ENCODE assay signal across 7 cellular contexts in genomic region chr1:205812271-205812877, GRCh38. TPM values are rescaled to one million over a fixed set of nuclear protein-coding genes. Genes with fewer than 3 reads are reported as not detected.
DNase-seq lines count a peak whose midpoint lies in the region; ATAC-seq and TF ChIP-seq lines count a peak whose summit lies in the region.

No MANE protein-coding gene starts in this region.

- H3K9me3 Mint-ChIP-seq in naive thymus-derived CD4-positive, alpha-beta T cell = peaks cover 0 to 5% (median 0%) of the 10 kb centered on the region in 11 donors

- H3K27ac Mint-ChIP-seq in naive thymus-derived CD4-positive, alpha-beta T cell = peak overlapping the region; percentile 75 to 97 (median 92)

- H3K4me1 Mint-ChIP-seq in naive thymus-derived CD4-positive, alpha-beta T cell = peaks cover 40 to 66% (median 62%) of the 10 kb centered on the region in 7 donors

- WGBS in esophagus squamous epithelium, 2 donors = 0 to 3% methylated on average over 2 to 8 of the region's 16 CpGs

- H3K27ac ChIP-seq in esophagus squamous epithelium (peak overlapping the region; percentile 76 to 94 (median 90)), vagina (peak overlapping the region; percentile 92)
- peak overlapping the region; percentile 87 for H3K27ac ChIP-seq in naive thymus-derived CD4-positive, alpha-beta T cell (ENCODE audit: low read depth, low read length)

- H3K27me3 ChIP-seq in esophagus squamous epithelium (no peaks in the 10 kb centered on the region), vagina (no peaks in the 10 kb centered on the region)
- H3K27me3 ChIP-seq in naive thymus-derived CD4-positive, alpha-beta T cell (ENCODE audit: control insufficient read depth in 2 of 2, insufficient read depth in 2 of 2, low read length in 2 of 2) = no peaks in the 10 kb centered on the region

- no peak for TF ChIP-seq CTCF in WI38 (IDR thresholded peaks at IDR 0.05; ENCODE audit: low read depth, low read length)
- no peak for TF ChIP-seq CTCF in esophagus squamous epithelium (IDR thresholded peaks at IDR 0.05)
- TF ChIP-seq CTCF in vagina (IDR thresholded peaks at IDR 0.05) = no peak

- H3K36me3 Mint-ChIP-seq in naive thymus-derived CD4-positive, alpha-beta T cell = peaks cover 0 to 21% (median 8%) of the 10 kb centered on the region in 5 donors

- peaks cover 0 to 18% (median 0%) of the 10 kb centered on the region in 3 donors for H3K36me3 ChIP-seq in esophagus squamous epithelium
- peaks cover 0 to 12% (median 0%) of the 10 kb centered on the region in 3 experiments for H3K36me3 ChIP-seq in naive thymus-derived CD4-positive, alpha-beta T cell (ENCODE audit: control insufficient read depth in 2 of 3, insufficient read depth in 3 of 3, low read length in 3 of 3)
- H3K36me3 ChIP-seq in vagina = no peaks in the 10 kb centered on the region

- ATAC-seq in HG03175 (IDR thresholded peaks at IDR 0.05; ENCODE audit: unreplicated experiment) = peak; percentile 10
- ATAC-seq in naive thymus-derived CD4-positive, alpha-beta T cell = peak; percentile 6
- no peak for ATAC-seq in HG02981 (IDR thresholded peaks at IDR 0.05; ENCODE audit: unreplicated experiment)

- H3K4me3 ChIP-seq in WI38 (ENCODE audit: low read depth, low read length) = peak overlapping the region; percentile 88
- H3K4me3 ChIP-seq in esophagus squamous epithelium = peak overlapping the region; percentile 72 to 97 (median 92)
- H3K4me3 ChIP-seq in naive thymus-derived CD4-positive, alpha-beta T cell (ENCODE audit: low read length) = peak overlapping the region; percentile 69
- peak overlapping the region; percentile 89 to 97 for H3K4me3 ChIP-seq in vagina

- intact Hi-C loops in esophagus squamous epithelium (cut with DNase I) = no loop called here
- intact Hi-C loops in naive thymus-derived CD4-positive, alpha-beta T cell (cut with micrococcal nuclease) = loop anchor here in 1 of 2 donors (5.0 kb wide), 2 partner anchors 35 to 65 kb away; partner anchors contain the start of gene RAB29
- intact Hi-C loops in vagina (cut with DNase I) = no loop called here

- in situ Hi-C loops in G401 (cut with HindIII; ENCODE audit: low sequenced_read_pairs) = no loop called here

- H3K27me3 Mint-ChIP-seq in naive thymus-derived CD4-positive, alpha-beta T cell = peaks cover 0 to 13% (median 0%) of the 10 kb centered on the region in 5 donors

- H3K4me3 Mint-ChIP-seq in naive thymus-derived CD4-positive, alpha-beta T cell = peak overlapping the region; percentile 88 to 94 (median 92)

- POLR2A ChIA-PET in naive thymus-derived CD4-positive, alpha-beta T cell (lab: Charles Lee) = interaction anchor here (0.6 to 3.4 kb wide), 10 partner anchors 11 to 690 kb away, joined by 3 to 16 read pairs (median 5); partner anchors contain the start of genes PM20D1, RAB29 and RBBP5

- DNase-seq in G401 (ENCODE audit: low spot score) (peak; percentile 41), esophagus squamous epithelium (lab: John Stamatoyannopoulos, UW) (no peak), vagina (ENCODE audit: extremely low spot score in 2 of 2) (no peak)
- peak in 7 of 9 donors; percentile 17 to 32 (median 23) for DNase-seq in naive thymus-derived CD4-positive, alpha-beta T cell

- H3K4me1 ChIP-seq in esophagus squamous epithelium (peaks cover 0 to 56% (median 26%) of the 10 kb centered on the region in 3 donors), vagina (peaks cover 60% of the 10 kb centered on the region)
- H3K4me1 ChIP-seq in naive thymus-derived CD4-positive, alpha-beta T cell (ENCODE audit: control insufficient read depth in 2 of 2, insufficient read depth in 2 of 2, low read length in 2 of 2) = peaks cover 23 to 38% of the 10 kb centered on the region in 2 donors

- CTCF ChIA-PET in naive thymus-derived CD4-positive, alpha-beta T cell (lab: Charles Lee) = interaction anchor here (1.0 to 1.1 kb wide), 2 partner anchors 38 to 39 kb away, joined by 3 read pairs; partner anchors contain the start of gene PM20D1

- H3K9me3 ChIP-seq in esophagus squamous epithelium (no peaks in the 10 kb centered on the region), vagina (no peaks in the 10 kb centered on the region)
- no peaks in the 10 kb centered on the region for H3K9me3 ChIP-seq in naive thymus-derived CD4-positive, alpha-beta T cell (ENCODE audit: control insufficient read depth in 2 of 3, low read length in 3 of 3)

- TF ChIP-seq POLR2A in esophagus squamous epithelium (IDR thresholded peaks at IDR 0.05) (no peak), vagina (IDR thresholded peaks at IDR 0.05) (no peak)

RNA-seq across cellular contexts. Expression of gene SLC41A1, which starts 0.6 kb away (rescaled TPM):
- 9.1 and 17.8 TPM in 2 replicates for total RNA-seq in G401 (2014; rRNA removed; shearing (Covaris generic))
- total RNA-seq in esophagus squamous epithelium (10 to 100 TPM in 2 of 4 donors, 1 to 10 TPM in 2; 5.2 to 14.1 (median 8.3) TPM), vagina (17.7 TPM)
- 10 to 100 TPM; 16.5 to 32.0 (median 27.8) TPM for total RNA-seq in naive thymus-derived CD4-positive, alpha-beta T cell
- 10 to 100 TPM in 1 of 2 donors, 1 to 10 TPM in 1; 9.1 to 15.9 TPM for polyA plus RNA-seq in naive thymus-derived CD4-positive, alpha-beta T cell

RNA-seq across cellular contexts. Expression of gene RAB29, which starts 37.1 kb away (rescaled TPM):
- total RNA-seq in G401 (2014; rRNA removed; shearing (Covaris generic)) = 6.8 and 8.9 TPM in 2 replicates
- total RNA-seq in esophagus squamous epithelium (10 to 100 TPM in 1 of 4 donors, 1 to 10 TPM in 3; 3.0 to 19.3 (median 7.0) TPM), vagina (7.9 TPM)
- 10 to 100 TPM; 23.9 to 55.5 (median 45.9) TPM for total RNA-seq in naive thymus-derived CD4-positive, alpha-beta T cell
- 10 to 100 TPM; 57.3 to 76.6 TPM for polyA plus RNA-seq in naive thymus-derived CD4-positive, alpha-beta T cell

RNA-seq across cellular contexts. Expression of gene PM20D1, which starts 37.6 kb away (rescaled TPM):
- total RNA-seq in G401 (2014; rRNA removed; shearing (Covaris generic)) = not detected in 2 replicates
- under 1 TPM in 1 of 4 donors, not detected in 3; 0.57 TPM for total RNA-seq in esophagus squamous epithelium
- 1 to 10 TPM in 4 of 5 experiments, under 1 TPM in 1; 0.92 to 2.7 (median 1.9) TPM for total RNA-seq in naive thymus-derived CD4-positive, alpha-beta T cell
- 1 to 10 TPM; 1.6 to 2.2 TPM for polyA plus RNA-seq in naive thymus-derived CD4-positive, alpha-beta T cell
- not detected for total RNA-seq in vagina

Comparison
In these comparisons a context has a peak if more than half of its experiments do, and no peak if none do; other contexts are left out.
1. DNase-seq: peak in G401 (single experiment) and naive thymus-derived CD4-positive, alpha-beta T cell (7 of 9); none in esophagus squamous epithelium (single experiment) and vagina (0 of 2).
2. Peak in every context shown above with its lines, with median percentiles within 50 percentile points of each other: H3K4me3 ChIP-seq and H3K27ac ChIP-seq.